1 cellular context compared by ENCODE assay signal in genomic region chr1:36258960-36259344, GRCh38.
TF ChIP-seq lines count a peak whose summit lies in the region.

No MANE protein-coding gene starts in this region.

TF ChIP-seq in GM12878, 131 proteins besides CTCF, POLR2A, EP300 and RAD21:
- TF ChIP-seq BMI1 (IDR thresholded peaks at IDR 0.05; ENCODE audit: borderline replicate concordance) (no peak), FOXM1 (IDR thresholded peaks at IDR 0.05; ENCODE audit: low read depth, low read length) (no peak)
TF ChIP-seq in GM12878: peak in this region for 0.
